30 cellular contexts compared by ENCODE assay signal in the genomic region with DNA sequence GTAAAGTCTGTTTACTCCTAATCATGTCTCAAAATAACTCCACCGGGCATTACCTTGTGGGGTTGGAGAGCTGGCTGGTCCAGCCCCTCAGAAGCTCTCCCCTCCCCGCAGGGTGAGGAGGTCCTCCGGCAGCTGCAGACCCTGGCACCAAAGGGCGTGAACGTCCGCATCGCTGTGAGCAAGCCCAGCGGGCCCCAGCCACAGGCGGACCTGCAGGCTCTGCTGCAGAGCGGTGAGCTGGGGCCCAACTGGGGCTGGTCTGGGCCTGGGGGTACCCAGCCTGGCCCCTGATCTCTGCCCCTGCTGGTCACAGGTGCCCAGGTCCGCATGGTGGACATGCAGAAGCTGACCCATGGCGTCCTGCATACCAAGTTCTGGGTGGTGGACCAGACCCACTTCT. TPM values are rescaled to one million over a fixed set of nuclear protein-coding genes. Genes with fewer than 3 reads are reported as not detected.
"Had no signal": no experiment of that assay in that cellular context is flagged by ENCODE, and none has a peak within 500 bp of the region (broad histone marks: within the 10 kb centered on the region; RNA-seq: fewer than 3 reads in every experiment).

No MANE protein-coding gene starts in this region.

- H3K27ac Mint-ChIP-seq: mesothelial cell of epicardium; natural killer cell; nephron progenitor cell; progenitor cell of endocrine pancreas; stimulated activated memory B cell treated with anti-CD40 and anti-IgM and Interleukin-4, amounts not matched to agents 10 μg/mL and 1 μg/mL and 100 μg/mL, for 72 hours; type B pancreatic cell had no signal

- H3K4me3 Mint-ChIP-seq: mesothelial cell of epicardium; naive B cell; natural killer cell; nephron progenitor cell; neural progenitor cell; stimulated activated memory B cell treated with anti-CD40 and anti-IgM and Interleukin-4, amounts not matched to agents 10 μg/mL and 1 μg/mL and 100 μg/mL, for 72 hours; stimulated activated naive CD8-positive, alpha-beta T cell treated with anti-CD3 and anti-CD28 coated beads, Interleukin-15, amount 100 ng/mL, for 72 hours; type B pancreatic cell had no signal

- ATAC-seq: left colon; left lung; natural killer cell; right lobe of liver; stimulated activated memory B cell treated with anti-CD40 and anti-IgM and Interleukin-4, amounts not matched to agents 10 μg/mL and 1 μg/mL and 100 μg/mL, for 72 hours; stimulated activated naive CD8-positive, alpha-beta T cell treated with anti-CD3 and anti-CD28 coated beads, Interleukin-15, amount 100 ng/mL, for 72 hours had no signal

- H3K27me3 ChIP-seq: left lung, neural progenitor cell, neutrophil, ovary, right atrium auricular region, right lobe of liver, tibial nerve, uterus had no signal

- DNase-seq: kidney; left colon; left lung; mesendoderm; naive B cell; natural killer cell; nephron progenitor cell; occipital lobe; ovary; right lobe of liver; stimulated activated CD4-positive, alpha-beta T cell treated with anti-CD3 and anti-CD28 coated beads, Interleukin-1b, Interleukin-23, amount 100 ng/mL, for 48 hours; stimulated activated CD4-positive, alpha-beta T cell treated with anti-CD3 and anti-CD28 coated beads, Interleukin-2, amount 100 ng/mL, for 48 hours; stimulated activated CD4-positive, alpha-beta T cell treated with anti-CD3 and anti-CD28 coated beads, Interleukin-4, amount 100 ng/mL, for 4 hours; stimulated activated CD8-positive, alpha-beta memory T cell treated with anti-CD3 and anti-CD28 coated beads, Interleukin-4, amount 100 ng/mL, for 48 hours; stimulated activated naive CD4-positive, alpha-beta T cell treated with Interleukin-2 at 50 U/mL for 16 hours; stimulated activated naive CD8-positive, alpha-beta T cell treated with anti-CD3 and anti-CD28 coated beads, Interleukin-15, amount 100 ng/mL, for 72 hours; substantia nigra; uterus had no signal

- H3K4me1 ChIP-seq: right lobe of liver, uterus had no signal

- H3K4me3 ChIP-seq: left lung, lung, neural progenitor cell, ovary, right atrium auricular region, right lobe of liver, smooth muscle cell, tibial nerve, uterus had no signal

- H3K27ac ChIP-seq: left lung, neural progenitor cell, neutrophil, ovary, right atrium auricular region, right lobe of liver, tibial nerve, uterus had no signal

- H2AFZ ChIP-seq: neural progenitor cell had no signal

- H3K9me3 Mint-ChIP-seq: mesothelial cell of epicardium; naive B cell; natural killer cell; nephron progenitor cell; neural progenitor cell; stimulated activated memory B cell treated with anti-CD40 and anti-IgM and Interleukin-4, amounts not matched to agents 10 μg/mL and 1 μg/mL and 100 μg/mL, for 72 hours; stimulated activated naive CD8-positive, alpha-beta T cell treated with anti-CD3 and anti-CD28 coated beads, Interleukin-15, amount 100 ng/mL, for 72 hours; type B pancreatic cell had no signal

- H3K4me2 ChIP-seq: neural progenitor cell, smooth muscle cell had no signal

- H3K36me3 Mint-ChIP-seq: natural killer cell had no signal

- H3K27me3 Mint-ChIP-seq: naive B cell; progenitor cell of endocrine pancreas; stimulated activated memory B cell treated with anti-CD40 and anti-IgM and Interleukin-4, amounts not matched to agents 10 μg/mL and 1 μg/mL and 100 μg/mL, for 72 hours; stimulated activated naive CD8-positive, alpha-beta T cell treated with anti-CD3 and anti-CD28 coated beads, Interleukin-15, amount 100 ng/mL, for 72 hours; type B pancreatic cell had no signal

- H3K9me3 ChIP-seq: left lung, neutrophil, ovary, right atrium auricular region, right lobe of liver, tibial nerve, uterus had no signal

- H3K36me3 ChIP-seq: neural progenitor cell, ovary, uterus had no signal

RNA-seq across cellular contexts. Expression of a gene that starts 20.2 kb away (rescaled TPM):
- total RNA-seq: progenitor cell of endocrine pancreas, renal cortical epithelial cell, skeletal muscle tissue, smooth muscle cell had no signal
